16 cellular contexts compared by ENCODE assay signal in genomic region chr19:5684694-5685430, GRCh38. TPM values are rescaled to one million over a fixed set of nuclear protein-coding genes. Genes with fewer than 3 reads are reported as not detected.
A peak's percentile ranks its signal among the peaks of the same experiment; 100 is the strongest.
DNase-seq lines count a peak whose midpoint lies in the region; ATAC-seq and TF ChIP-seq lines count a peak whose summit lies in the region.
"Had no signal": no experiment of that assay in that cellular context is flagged by ENCODE, and none has a peak within 500 bp of the region (broad histone marks: within the 10 kb centered on the region; RNA-seq: fewer than 3 reads in every experiment).

No MANE protein-coding gene starts in this region.

- H3K36me3 ChIP-seq in hepatocyte (replicated peaks; ENCODE audit: insufficient read depth, low read depth) = no peaks in the 10 kb centered on the region
- H3K36me3 ChIP-seq: BLaER1 treated with 17β-estradiol and CSF1 and Interleukin-3, amounts not matched to agents 10 nM and 100 nM; HAP-1 had no signal

- peaks cover 1% of the 10 kb centered on the region for H3K79me2 ChIP-seq in hepatocyte

- ATAC-seq in left ventricle myocardium superior = no peak
- ATAC-seq in HG03159 (IDR thresholded peaks at IDR 0.05; ENCODE audit: unreplicated experiment) = no peak

- H3K9me3 ChIP-seq in hepatocyte (ENCODE audit: low read depth) = no peaks in the 10 kb centered on the region
- H3K9me3 ChIP-seq: BLaER1 treated with 17β-estradiol and CSF1 and Interleukin-3, amounts not matched to agents 10 nM and 100 nM; HAP-1 had no signal

- H3K4me3 Mint-ChIP-seq in neural crest cell = peak overlapping the region; percentile 23

- H3K27me3 Mint-ChIP-seq in neural crest cell (ENCODE audit: low read depth) = peaks cover 11% of the 10 kb centered on the region

- H3K4me3 ChIP-seq in hepatocyte = no peak overlapping the region
- H3K4me3 ChIP-seq: BLaER1 treated with 17β-estradiol and CSF1 and Interleukin-3, amounts not matched to agents 10 nM and 100 nM; HAP-1 had no signal

- WGBS in hepatocyte (ENCODE audit: low lambda C conversion rate, missing lambda C conversion rate) = 90% methylated on average over 21 of the region's 22 CpGs

- no peaks in the 10 kb centered on the region for H3K4me1 ChIP-seq in hepatocyte (ENCODE audit: insufficient read depth)

- intact Hi-C loops in left ventricle myocardium superior (cut with micrococcal nuclease) (no loop called here), cardiac septum (cut with DNase I) (loop anchor here (5.0 kb wide), 1 partner anchor 107 kb away; the partner anchor contains the start of gene DUS3L)

- H4K20me1 ChIP-seq in hepatocyte (ENCODE audit: insufficient read depth, poor library complexity, severe bottlenecking) = no peaks in the 10 kb centered on the region

- no peak overlapping the region for H2AFZ ChIP-seq in hepatocyte

- H3K4me2 ChIP-seq in hepatocyte = no peak overlapping the region

- H3K36me3 Mint-ChIP-seq in neural crest cell (ENCODE audit: low read depth) = peaks cover 4% of the 10 kb centered on the region
- H3K36me3 Mint-ChIP-seq: CD4-positive, CD25-positive, alpha-beta regulatory T cell had no signal

- H3K4me1 Mint-ChIP-seq in neural crest cell = peaks cover 39% of the 10 kb centered on the region

- no peaks in the 10 kb centered on the region for H3K27me3 ChIP-seq in hepatocyte
- H3K27me3 ChIP-seq: BLaER1 treated with 17β-estradiol and CSF1 and Interleukin-3, amounts not matched to agents 10 nM and 100 nM had no signal

- H3K9me3 Mint-ChIP-seq in neural crest cell = peaks cover 4% of the 10 kb centered on the region

- TF ChIP-seq CTCF in hepatocyte (IDR thresholded peaks at IDR 0.05; ENCODE audit: poor library complexity) (no peak), neural crest cell (conservative IDR thresholded peaks at IDR 0.05) (no peak)

- H3K27ac Mint-ChIP-seq in neural crest cell (ENCODE audit: unreplicated experiment) = no peak overlapping the region

- H3K27ac ChIP-seq in hepatocyte = no peak overlapping the region
- H3K27ac ChIP-seq: BLaER1 treated with 17β-estradiol and CSF1 and Interleukin-3, amounts not matched to agents 10 nM and 100 nM had no signal

- H3K9me2 ChIP-seq in hepatocyte (replicated peaks; ENCODE audit: insufficient read depth) = no peaks in the 10 kb centered on the region

- DNase-seq in left ventricle myocardium superior (peak; percentile 35), cardiac septum (ENCODE audit: low spot score) (no peak), hepatocyte (ENCODE audit: low spot score) (peak; percentile 4), neural crest cell (ENCODE audit: low read depth, low spot score) (no peak), superior temporal gyrus (ENCODE audit: extremely low spot score) (no peak), SHP77 (lab: John Stamatoyannopoulos, UW) (no peak)
- DNase-seq: ACHN; Calu3; CD4-positive, CD25-positive, alpha-beta regulatory T cell; DMS 273 treated with DMSO at 0.1 percent for 48 hours had no signal

RNA-seq across cellular contexts. Expression of gene HSD11B1L, which starts 4.0 kb away (rescaled TPM):
- total RNA-seq in left ventricle myocardium superior (5.5 TPM), cardiac septum (4.3 TPM), hepatocyte (14.0 and 14.9 TPM in 2 replicates), neural crest cell (16.0 and 21.7 TPM in 2 replicates)
- polyA plus RNA-seq in hepatocyte = 25.1 and 26.0 TPM in 2 replicates

RNA-seq across cellular contexts. Expression of gene MICOS13, which starts 4.5 kb away (rescaled TPM):
- 167 TPM for total RNA-seq in left ventricle myocardium superior
- total RNA-seq in cardiac septum = 143 TPM
- total RNA-seq in hepatocyte = 32.3 and 38.2 TPM in 2 replicates
- polyA plus RNA-seq in hepatocyte = 120 and 157 TPM in 2 replicates
- 23.2 and 25.6 TPM in 2 replicates for total RNA-seq in neural crest cell

RNA-seq across cellular contexts. Expression of gene RPL36, which starts 5.2 kb away (rescaled TPM):
- total RNA-seq in left ventricle myocardium superior (401 TPM), cardiac septum (337 TPM), hepatocyte (637 and 1,059 TPM in 2 replicates), neural crest cell (1,029 and 1,097 TPM in 2 replicates)
- 917 and 990 TPM in 2 replicates for polyA plus RNA-seq in hepatocyte

RNA-seq across cellular contexts. Expression of gene LONP1, which starts 35.1 kb away (rescaled TPM):
- total RNA-seq in left ventricle myocardium superior (90.7 TPM), cardiac septum (70.8 TPM), hepatocyte (61.6 and 63.0 TPM in 2 replicates), neural crest cell (89.9 and 93.2 TPM in 2 replicates)
- 79.1 and 79.2 TPM in 2 replicates for polyA plus RNA-seq in hepatocyte

RNA-seq across cellular contexts. Expression of gene CATSPERD, which starts 35.6 kb away (rescaled TPM):
- total RNA-seq in left ventricle myocardium superior (not detected), cardiac septum (not detected), hepatocyte (not detected in 2 replicates), neural crest cell (not detected in 2 replicates)
- not detected in 2 replicates for polyA plus RNA-seq in hepatocyte
- total RNA-seq: A172; Calu3; CD4-positive, CD25-positive, alpha-beta regulatory T cell; Daoy; H1 had no signal

Comparison
In these comparisons a context has a peak if more than half of its experiments do, and no peak if none do; other contexts are left out.
1. DNase-seq: peak in left ventricle myocardium superior (single experiment) and hepatocyte (single experiment); none in cardiac septum (single experiment), neural crest cell (single experiment), superior temporal gyrus (single experiment) and SHP77 (0 of 2).